In the genomic region with DNA sequence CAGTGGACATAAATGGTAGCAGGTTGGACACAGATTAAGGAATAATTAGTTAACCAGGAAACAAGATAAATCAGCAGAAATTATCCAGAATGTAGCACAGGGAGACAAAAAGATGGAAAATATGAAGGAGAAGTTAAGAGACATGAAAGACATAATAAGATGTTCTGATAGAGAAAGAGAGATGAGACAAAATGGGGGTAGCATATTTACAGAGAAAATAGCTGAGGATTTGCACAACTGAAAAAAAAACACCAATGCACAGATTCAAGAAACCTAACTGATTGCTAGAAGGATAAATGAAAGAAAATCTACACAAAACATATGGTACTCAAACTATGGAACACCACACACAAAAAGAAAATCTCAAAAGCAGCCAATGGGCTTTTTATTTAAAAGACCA, we compare ENCODE assay signal across 1 cellular context.
TF ChIP-seq lines count a peak whose summit lies in the region.

No MANE protein-coding gene starts in this region.

TF ChIP-seq in endothelial cell of umbilical vein, 7 proteins besides CTCF, POLR2A, EP300 and RAD21:
- no peak for TF ChIP-seq EZH2 (IDR thresholded peaks at IDR 0.05; ENCODE audit: borderline replicate concordance, low read depth, low read length, severe bottlenecking)
